Comparison of ENCODE assay signal across 8 cellular contexts in the genomic region with DNA sequence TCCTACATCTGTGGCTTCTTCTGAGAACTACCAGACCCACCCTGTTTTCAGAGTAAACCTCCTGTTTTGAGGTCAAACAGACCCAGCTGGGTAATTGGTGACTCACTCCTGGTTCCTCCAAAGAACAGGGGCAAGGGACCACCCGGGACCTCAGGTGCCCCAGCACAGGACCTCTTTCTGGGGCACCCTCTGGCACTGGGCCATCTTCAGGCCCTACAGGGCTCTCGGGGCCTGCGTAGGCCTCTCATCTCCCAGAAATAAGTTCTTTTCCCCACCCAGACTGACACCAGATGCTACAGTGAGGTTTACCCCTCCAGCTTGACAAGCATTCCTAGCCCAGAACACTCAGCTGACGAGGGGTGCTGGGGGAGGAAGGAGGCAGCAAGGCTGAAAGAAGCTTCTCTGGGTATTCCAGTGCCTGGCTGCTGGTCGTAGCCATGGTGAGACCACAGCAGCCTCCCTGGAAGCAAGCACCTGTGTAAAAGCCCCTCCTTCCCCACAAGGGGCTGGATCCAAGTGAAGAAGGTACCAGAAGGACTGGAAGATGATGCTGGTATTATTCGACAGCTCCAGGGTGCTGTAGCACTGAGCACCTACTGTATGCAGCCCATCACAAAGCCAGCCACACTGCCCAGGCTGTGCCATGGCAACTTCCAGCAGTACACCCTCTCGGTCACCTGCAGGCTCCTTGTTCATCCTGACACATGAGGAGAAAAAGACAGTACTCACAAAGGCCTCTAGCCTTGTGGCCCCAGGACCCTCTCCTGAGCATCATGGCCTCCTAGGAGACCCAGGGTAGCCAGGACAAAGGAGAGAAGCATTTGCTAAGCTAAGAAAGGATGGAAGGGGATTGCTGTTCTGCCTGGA. TPM values are rescaled to one million over a fixed set of nuclear protein-coding genes. Genes with fewer than 3 reads are reported as not detected.
A peak's percentile ranks its signal among the peaks of the same experiment; 100 is the strongest.
DNase-seq lines count a peak whose midpoint lies in the region; ATAC-seq and TF ChIP-seq lines count a peak whose summit lies in the region.

No MANE protein-coding gene starts in this region.

- ATAC-seq in heart right ventricle (no peak), Right ventricle myocardium superior (ENCODE audit: poor library complexity) (no peak), upper lobe of right lung (no peak), HG02973 (IDR thresholded peaks at IDR 0.05; ENCODE audit: unreplicated experiment) (no peak)

- TF ChIP-seq CTCF in heart right ventricle (IDR thresholded peaks at IDR 0.05) = no peak
- no peak for TF ChIP-seq CTCF in upper lobe of right lung (IDR thresholded peaks at IDR 0.05)
- TF ChIP-seq CTCF in testis (IDR thresholded peaks at IDR 0.05) = no peak

- H3K36me3 ChIP-seq in heart right ventricle = peaks cover 0 to 16% (median 0%) of the 10 kb centered on the region in 9 donors
- no peaks in the 10 kb centered on the region for H3K36me3 ChIP-seq in effector memory CD4-positive, alpha-beta T cell (ENCODE audit: control insufficient read depth, insufficient read depth, low read length)
- no peaks in the 10 kb centered on the region for H3K36me3 ChIP-seq in upper lobe of right lung
- no peaks in the 10 kb centered on the region for H3K36me3 ChIP-seq in testis (ENCODE audit: low read depth, missing control alignments)

- DNase-seq in heart right ventricle (no peak), Right ventricle myocardium superior (no peak), RPMI8226 (peak; percentile 60), upper lobe of right lung (peak; percentile 48), testis (no peak), NCI-H2196 treated with DMSO at 0.1 percent for 48 hours (lab: John Stamatoyannopoulos, UW; ENCODE audit: unreplicated experiment) (no peak)
- DNase-seq in effector memory CD4-positive, alpha-beta T cell = peak in 1 of 3 donors; percentile 25

- H3K9me3 ChIP-seq in heart right ventricle = no peaks in the 10 kb centered on the region
- H3K9me3 ChIP-seq in effector memory CD4-positive, alpha-beta T cell (ENCODE audit: control insufficient read depth, low read length) = no peaks in the 10 kb centered on the region
- no peaks in the 10 kb centered on the region for H3K9me3 ChIP-seq in upper lobe of right lung
- H3K9me3 ChIP-seq in testis = no peaks in the 10 kb centered on the region

- H3K4me3 ChIP-seq in heart right ventricle = no peak overlapping the region
- peak overlapping the region; percentile 78 for H3K4me3 ChIP-seq in effector memory CD4-positive, alpha-beta T cell (ENCODE audit: insufficient read depth, low read depth, low read length, poor library complexity, severe bottlenecking)
- no peak overlapping the region for H3K4me3 ChIP-seq in upper lobe of right lung
- H3K4me3 ChIP-seq in testis = no peak overlapping the region

- H3K27me3 ChIP-seq in heart right ventricle = no peaks in the 10 kb centered on the region
- H3K27me3 ChIP-seq in effector memory CD4-positive, alpha-beta T cell (replicated peaks; ENCODE audit: control insufficient read depth, insufficient read depth, low read length, poor library complexity, severe bottlenecking) = no peaks in the 10 kb centered on the region
- no peaks in the 10 kb centered on the region for H3K27me3 ChIP-seq in upper lobe of right lung
- no peaks in the 10 kb centered on the region for H3K27me3 ChIP-seq in testis

- H3K4me1 ChIP-seq in heart right ventricle (peaks cover 0 to 76% (median 30%) of the 10 kb centered on the region in 9 donors), upper lobe of right lung (peaks cover 42% of the 10 kb centered on the region), testis (peaks cover 8% of the 10 kb centered on the region)
- H3K4me1 ChIP-seq in effector memory CD4-positive, alpha-beta T cell (ENCODE audit: control insufficient read depth, insufficient read depth, low read length, poor library complexity, severe bottlenecking) = peaks cover 59% of the 10 kb centered on the region

- WGBS in heart right ventricle, 2 donors = 74 to 75% methylated on average over 7 of the region's 7 CpGs
- WGBS in testis, 2 donors = 80 to 90% methylated on average over 4 to 7 of the region's 7 CpGs

- intact Hi-C loops in heart right ventricle (cut with DNase I) (loop anchor here in 1 of 10 donors (10.0 kb wide), 1 partner anchor 427 kb away; no protein-coding TSS in a partner anchor), Right ventricle myocardium superior (cut with DNase I) (no loop called here), upper lobe of right lung (cut with DNase I) (no loop called here), testis (cut with DNase I; ENCODE audit: low total_unique reads) (no loop called here)

- H3K27ac ChIP-seq in heart right ventricle = peak overlapping the region in 8 of 10 donors; percentile 48 to 99 (median 93)
- peak overlapping the region; percentile 86 for H3K27ac ChIP-seq in effector memory CD4-positive, alpha-beta T cell (ENCODE audit: insufficient read depth, low read length, poor library complexity, severe bottlenecking)
- H3K27ac ChIP-seq in upper lobe of right lung = peak overlapping the region; percentile 49
- no peak overlapping the region for H3K27ac ChIP-seq in testis

- TF ChIP-seq POLR2A in testis (IDR thresholded peaks at IDR 0.05) = no peak

RNA-seq across cellular contexts. Expression of a gene that starts 47.4 kb away (rescaled TPM):
- total RNA-seq in heart right ventricle (10 to 100 TPM in 1 of 10 donors, 1 to 10 TPM in 9; 1.8 to 21.8 (median 3.4) TPM), Right ventricle myocardium superior (4.7 TPM), upper lobe of right lung (128 TPM), testis (10 to 100 TPM; 13.7 to 18.5 TPM)
- polyA plus RNA-seq in heart right ventricle (1 to 10 TPM; 4.8 to 6.0 TPM), testis (ENCODE audit: insufficient read depth, low read depth, low replicate concordance) (11.4 TPM)

Comparison
In these comparisons a context has a peak if more than half of its experiments do, and no peak if none do; other contexts are left out.
1. DNase-seq: peak in RPMI8226 (single experiment) and upper lobe of right lung (single experiment); none in heart right ventricle (0 of 2), Right ventricle myocardium superior (single experiment), testis (single experiment) and NCI-H2196 treated with DMSO at 0.1 percent for 48 hours (single experiment).
2. H3K27ac ChIP-seq: peak in heart right ventricle (8 of 10), effector memory CD4-positive, alpha-beta T cell (single experiment) and upper lobe of right lung (single experiment); none in testis (0 of 2).